In genomic region chr7:106795877-106796231, GRCh38 we compare ENCODE assay signal across 19 cellular contexts.
DNase-seq lines count a peak whose midpoint lies in the region; ATAC-seq lines count a peak whose summit lies in the region.
"Had no signal": no experiment of that assay in that cellular context is flagged by ENCODE, and none has a peak within 500 bp of the region (broad histone marks: within the 10 kb centered on the region; RNA-seq: fewer than 3 reads in every experiment).

No MANE protein-coding gene starts in this region.

- DNase-seq in activated T-cell treated with anti-CD3 and anti-CD28 coated beads, Interleukin-2, amount 50 U/mL, for 72 hours, result no peak
- no peak for DNase-seq in activated T-cell treated with anti-CD3 and anti-CD28 coated beads, Interleukin-2, amount 50 U/mL, for 4 hours
- DNase-seq in nucleus accumbens (lab: John Stamatoyannopoulos, UW), result no peak
- DNase-seq in SJCRH30, result no peak
- DNase-seq in stimulated activated CD4-positive, alpha-beta T cell treated with anti-CD3 and anti-CD28 coated beads, Interleukin-2, amount 100 ng/mL, for 48 hours, result no peak
- DNase-seq: BE2C; CD8-positive, alpha-beta T cell; NCI-H1048; NCI-H1436 treated with DMSO at 0.1 percent for 48 hours; NCI-H2029 treated with DMSO at 0.1 percent for 48 hours; NCI-H2171 treated with DMSO at 0.1 percent for 48 hours; NCI-H748 treated with DMSO at 0.1 percent for 48 hours had no signal

- H3K27me3 Mint-ChIP-seq in activated T-cell treated with anti-CD3 and anti-CD28 coated beads, Interleukin-2, amount 50 U/mL, for 72 hours (ENCODE audit: low read depth), result no peaks in the 10 kb centered on the region
- no peaks in the 10 kb centered on the region for H3K27me3 Mint-ChIP-seq in activated T-cell treated with anti-CD3 and anti-CD28 coated beads, Interleukin-2, amount 50 U/mL, for 4 hours (ENCODE audit: low read depth)
- no peaks in the 10 kb centered on the region for H3K27me3 Mint-ChIP-seq in stimulated activated memory B cell treated with anti-CD40 and anti-IgM and Interleukin-4, amounts not matched to agents 10 μg/mL and 1 μg/mL and 100 μg/mL, for 72 hours

- no peaks in the 10 kb centered on the region for H3K9me3 ChIP-seq in SJCRH30 (replicated peaks)
- H3K9me3 ChIP-seq: BE2C had no signal

- no peaks in the 10 kb centered on the region for H3K4me1 Mint-ChIP-seq in activated T-cell treated with anti-CD3 and anti-CD28 coated beads, Interleukin-2, amount 50 U/mL, for 72 hours (ENCODE audit: low read depth)
- no peaks in the 10 kb centered on the region for H3K4me1 Mint-ChIP-seq in activated T-cell treated with anti-CD3 and anti-CD28 coated beads, Interleukin-2, amount 50 U/mL, for 4 hours (ENCODE audit: low read depth)
- H3K4me1 Mint-ChIP-seq in stimulated activated memory B cell treated with anti-CD40 and anti-IgM and Interleukin-4, amounts not matched to agents 10 μg/mL and 1 μg/mL and 100 μg/mL, for 72 hours, result peaks cover 11% of the 10 kb centered on the region

- ATAC-seq in activated T-cell treated with anti-CD3 and anti-CD28 coated beads, Interleukin-2, amount 50 U/mL, for 72 hours (replicated peaks in 1 of 2), result no peak
- no peak for ATAC-seq in activated T-cell treated with anti-CD3 and anti-CD28 coated beads, Interleukin-2, amount 50 U/mL, for 4 hours
- peak; percentile 80 for ATAC-seq in HG02588 (IDR thresholded peaks at IDR 0.05; ENCODE audit: unreplicated experiment)
- peak; percentile 63 for ATAC-seq in HG03432 (IDR thresholded peaks at IDR 0.05; ENCODE audit: unreplicated experiment)
- peak; percentile 24 for ATAC-seq in stimulated activated memory B cell treated with anti-CD40 and anti-IgM and Interleukin-4, amounts not matched to agents 10 μg/mL and 1 μg/mL and 100 μg/mL, for 72 hours
- ATAC-seq: CD8-positive, alpha-beta T cell; HepG2 had no signal

- H3K27ac ChIP-seq in SJCRH30, result no peak overlapping the region
- H3K27ac ChIP-seq: 22Rv1, KMS-11, SK-N-MC had no signal

- peaks cover 1 to 4% of the 10 kb centered on the region in 2 donors for H3K9me3 Mint-ChIP-seq in activated T-cell treated with anti-CD3 and anti-CD28 coated beads, Interleukin-2, amount 50 U/mL, for 72 hours
- H3K9me3 Mint-ChIP-seq in activated T-cell treated with anti-CD3 and anti-CD28 coated beads, Interleukin-2, amount 50 U/mL, for 4 hours, result no peaks in the 10 kb centered on the region
- H3K9me3 Mint-ChIP-seq in stimulated activated memory B cell treated with anti-CD40 and anti-IgM and Interleukin-4, amounts not matched to agents 10 μg/mL and 1 μg/mL and 100 μg/mL, for 72 hours, result peaks cover 7% of the 10 kb centered on the region
- H3K9me3 Mint-ChIP-seq: CD8-positive, alpha-beta T cell had no signal

- no peaks in the 10 kb centered on the region for H3K27me3 ChIP-seq in SJCRH30
- H3K27me3 ChIP-seq: BE2C had no signal

- H3K36me3 ChIP-seq in SJCRH30, result no peaks in the 10 kb centered on the region
- H3K36me3 ChIP-seq: BE2C had no signal

- no peak overlapping the region for H3K4me3 ChIP-seq in SJCRH30
- H3K4me3 ChIP-seq: SK-N-MC had no signal

- H3K4me3 Mint-ChIP-seq in activated T-cell treated with anti-CD3 and anti-CD28 coated beads, Interleukin-2, amount 50 U/mL, for 72 hours, result no peak overlapping the region
- H3K4me3 Mint-ChIP-seq in activated T-cell treated with anti-CD3 and anti-CD28 coated beads, Interleukin-2, amount 50 U/mL, for 4 hours, result no peak overlapping the region
- H3K4me3 Mint-ChIP-seq in stimulated activated memory B cell treated with anti-CD40 and anti-IgM and Interleukin-4, amounts not matched to agents 10 μg/mL and 1 μg/mL and 100 μg/mL, for 72 hours, result no peak overlapping the region
- H3K4me3 Mint-ChIP-seq: CD8-positive, alpha-beta T cell had no signal

- no peaks in the 10 kb centered on the region; the same call in 1 of the 2 replicates for H3K4me1 ChIP-seq in SJCRH30
- H3K4me1 ChIP-seq: BE2C had no signal

- H3K36me3 Mint-ChIP-seq in activated T-cell treated with anti-CD3 and anti-CD28 coated beads, Interleukin-2, amount 50 U/mL, for 72 hours (ENCODE audit: insufficient read depth in 2 of 2), result peaks cover 5 to 10% of the 10 kb centered on the region in 2 donors
- no peaks in the 10 kb centered on the region for H3K36me3 Mint-ChIP-seq in activated T-cell treated with anti-CD3 and anti-CD28 coated beads, Interleukin-2, amount 50 U/mL, for 4 hours (ENCODE audit: insufficient read depth)
- H3K36me3 Mint-ChIP-seq in stimulated activated memory B cell treated with anti-CD40 and anti-IgM and Interleukin-4, amounts not matched to agents 10 μg/mL and 1 μg/mL and 100 μg/mL, for 72 hours, result no peaks in the 10 kb centered on the region
- H3K36me3 Mint-ChIP-seq: CD8-positive, alpha-beta T cell had no signal

- H3K27ac Mint-ChIP-seq in activated T-cell treated with anti-CD3 and anti-CD28 coated beads, Interleukin-2, amount 50 U/mL, for 72 hours, result peak overlapping the region; percentile 17
- H3K27ac Mint-ChIP-seq in stimulated activated memory B cell treated with anti-CD40 and anti-IgM and Interleukin-4, amounts not matched to agents 10 μg/mL and 1 μg/mL and 100 μg/mL, for 72 hours, result peak overlapping the region; percentile 38
- H3K27ac Mint-ChIP-seq: CD8-positive, alpha-beta T cell had no signal

Comparison
In these comparisons a context has a peak if more than half of its experiments do, and no peak if none do; other contexts are left out.
1. ATAC-seq: peak in HG02588 (single experiment), HG03432 (single experiment) and stimulated activated memory B cell treated with anti-CD40 and anti-IgM and Interleukin-4, amounts not matched to agents 10 μg/mL and 1 μg/mL and 100 μg/mL, for 72 hours (single experiment); none in activated T-cell treated with anti-CD3 and anti-CD28 coated beads, Interleukin-2, amount 50 U/mL, for 72 hours (0 of 2) and activated T-cell treated with anti-CD3 and anti-CD28 coated beads, Interleukin-2, amount 50 U/mL, for 4 hours (0 of 2).